In genomic region chr2:11583203-11583752, GRCh38 we compare ENCODE assay signal across 1 cellular context.
TF ChIP-seq lines count a peak whose summit lies in the region.

No MANE protein-coding gene starts in this region.

TF ChIP-seq in SK-N-SH treated with all-trans-retinoic acid at 6 μM for 48 hours, 23 proteins besides CTCF, POLR2A, EP300 and RAD21 (continued from another document):
- TF ChIP-seq PATZ1 (CRISPR knock-in tag; IDR thresholded peaks at IDR 0.05; ENCODE audit: borderline replicate concordance) (no peak), OSR1 (CRISPR knock-in tag; IDR thresholded peaks at IDR 0.05) (no peak), CREB5 (CRISPR knock-in tag; IDR thresholded peaks at IDR 0.05; ENCODE audit: low read depth) (no peak), PPARA (CRISPR knock-in tag; IDR thresholded peaks at IDR 0.05; ENCODE audit: borderline replicate concordance) (no peak), ZFP3 (CRISPR knock-in tag; IDR thresholded peaks at IDR 0.05) (no peak), ESRRG (CRISPR knock-in tag; IDR thresholded peaks at IDR 0.05) (no peak), CSDC2 (CRISPR knock-in tag; IDR thresholded peaks at IDR 0.05) (no peak), POU6F1 (CRISPR knock-in tag; IDR thresholded peaks at IDR 0.05; ENCODE audit: borderline replicate concordance, low read depth) (no peak), SNAI2 (CRISPR knock-in tag; IDR thresholded peaks at IDR 0.05) (no peak), ZFP30 (CRISPR knock-in tag; IDR thresholded peaks at IDR 0.05) (no peak), TOX (CRISPR knock-in tag; IDR thresholded peaks at IDR 0.05; ENCODE audit: borderline replicate concordance) (no peak), RARB (CRISPR knock-in tag; IDR thresholded peaks at IDR 0.05) (no peak)
